32 cellular contexts compared by ENCODE assay signal in genomic region chr13:98647121-98647520, GRCh38.
"Had no signal": no experiment of that assay in that cellular context is flagged by ENCODE, and none has a peak within 500 bp of the region (broad histone marks: within the 10 kb centered on the region; RNA-seq: fewer than 3 reads in every experiment).

No MANE protein-coding gene starts in this region.

- H3K27me3 ChIP-seq: adrenal gland, body of pancreas, breast epithelium had no signal

- H3K4me3 Mint-ChIP-seq: activated CD4-positive, alpha-beta memory T cell treated with anti-CD3 and anti-CD28 coated beads for 36 hours; activated naive CD4-positive, alpha-beta T cell treated with anti-CD3 and anti-CD28 coated beads for 36 hours; activated T-cell treated with anti-CD3 and anti-CD28 coated beads, Interleukin-2, amount 50 U/mL, for 4 hours; activated T-helper 1 cell treated with anti-CD3 and anti-CD28 coated beads, Interleukin-12 subunit alpha, Interleukin-12 subunit beta, Interleukin-2, Interleukin-4 antibody, amounts not matched to agents 30 ng/mL and 10 ng/mL and 1 ng/mL, durations not matched to agents 14 hours and 24 hours and 36 hours; T-helper 1 cell treated with Interleukin-12 subunit alpha and Interleukin-12 subunit beta and Interleukin-4 antibody, amounts not matched to agents 30 μg/mL and 1 μg/mL, for 36 hours; T-helper 2 cell treated with Interferon-gamma antibody and Interleukin-4, amounts not matched to agents 5 μg/mL and 100 μg/mL, for 36 hours; WTC11 had no signal

- H3K27ac Mint-ChIP-seq: activated CD4-positive, alpha-beta memory T cell treated with anti-CD3 and anti-CD28 coated beads for 36 hours; activated naive CD4-positive, alpha-beta T cell treated with anti-CD3 and anti-CD28 coated beads for 36 hours; activated T-helper 1 cell treated with anti-CD3 and anti-CD28 coated beads, Interleukin-12 subunit alpha, Interleukin-12 subunit beta, Interleukin-2, Interleukin-4 antibody, amounts not matched to agents 30 ng/mL and 10 ng/mL and 1 ng/mL, durations not matched to agents 14 hours and 24 hours and 36 hours; T-helper 1 cell treated with Interleukin-12 subunit alpha and Interleukin-12 subunit beta and Interleukin-4 antibody, amounts not matched to agents 30 μg/mL and 1 μg/mL, for 36 hours; T-helper 2 cell treated with Interferon-gamma antibody and Interleukin-4, amounts not matched to agents 5 μg/mL and 100 μg/mL, for 36 hours; WTC11 had no signal

- H3K27ac ChIP-seq: adrenal gland, breast epithelium, KMS-11, SJSA1 had no signal

- H3K9me3 Mint-ChIP-seq: activated CD4-positive, alpha-beta memory T cell treated with anti-CD3 and anti-CD28 coated beads for 36 hours; activated naive CD4-positive, alpha-beta T cell treated with anti-CD3 and anti-CD28 coated beads for 36 hours; activated naive CD4-positive, alpha-beta T cell treated with anti-CD3 and anti-CD28 coated beads, Interleukin-2, amount 50 U/mL, for 72 hours; activated T-cell treated with anti-CD3 and anti-CD28 coated beads, Interleukin-2, amount 50 U/mL, for 4 hours; activated T-helper 1 cell treated with anti-CD3 and anti-CD28 coated beads, Interleukin-12 subunit alpha, Interleukin-12 subunit beta, Interleukin-2, Interleukin-4 antibody, amounts not matched to agents 30 ng/mL and 10 ng/mL and 1 ng/mL, durations not matched to agents 14 hours and 24 hours and 36 hours; T-helper 1 cell treated with Interleukin-12 subunit alpha and Interleukin-12 subunit beta and Interleukin-4 antibody, amounts not matched to agents 30 μg/mL and 1 μg/mL, for 36 hours; T-helper 2 cell treated with Interferon-gamma antibody and Interleukin-4, amounts not matched to agents 5 μg/mL and 100 μg/mL, for 36 hours; WTC11 had no signal

- H3K36me3 Mint-ChIP-seq: activated CD4-positive, alpha-beta memory T cell treated with anti-CD3 and anti-CD28 coated beads for 36 hours; activated naive CD4-positive, alpha-beta T cell treated with anti-CD3 and anti-CD28 coated beads, Interleukin-2, amount 50 U/mL, for 72 hours; WTC11 had no signal

- DNase-seq: activated CD4-positive, alpha-beta memory T cell treated with anti-CD3 and anti-CD28 coated beads for 36 hours; activated CD4-positive, alpha-beta T cell treated with anti-CD3 and anti-CD28 coated beads for 4 hours; activated CD4-positive, alpha-beta T cell treated with anti-CD3 and anti-CD28 coated beads, Interleukin-2, amount 50 U/mL, for 1 hour; activated CD4-positive, CD25-positive, alpha-beta regulatory T cell treated with anti-CD3 and anti-CD28 coated beads, Interleukin-2, amount 50 U/mL, for 72 hours; activated CD8-positive, alpha-beta memory T cell treated with anti-CD3 and anti-CD28 coated beads, Interleukin-2, amount 50 U/mL, for 4 hours; activated gamma-delta T cell treated with Interleukin-2 at 50 U/mL for 16 hours; activated naive CD4-positive, alpha-beta T cell treated with anti-CD3 and anti-CD28 coated beads for 36 hours; activated T-cell treated with anti-CD3 and anti-CD28 coated beads for 4 hours; activated T-cell treated with anti-CD3 and anti-CD28 coated beads, Interleukin-2, amount 50 U/mL, for 4 hours; adrenal gland; MM.1S; NCI-H1105; NCI-H1436; NCI-H1694; NCI-H1930; NCI-H2081 treated with DMSO at 0.1 percent for 48 hours; NCI-H345; NCI-H524 treated with DMSO at 0.1 percent for 48 hours; NCI-H748 treated with DMSO at 0.1 percent for 48 hours; NK-92 treated with Interleukin-12 subunit alpha and Interleukin-12 subunit beta, amount 100 ng/mL, for 24 hours; PC-3; Right ventricle myocardium superior; SK-N-SH had no signal

- H3K9me3 ChIP-seq: adrenal gland, body of pancreas, breast epithelium, SJSA1, SK-N-SH had no signal

- H3K4me1 ChIP-seq: adrenal gland, breast epithelium, SJSA1 had no signal

- H3K36me3 ChIP-seq: adrenal gland, breast epithelium had no signal

- H3K4me1 Mint-ChIP-seq: WTC11 had no signal

- H3K4me3 ChIP-seq: adrenal gland, body of pancreas, breast epithelium, SJSA1 had no signal
